ENCODE assay signal across 1 cellular context in the genomic region with DNA sequence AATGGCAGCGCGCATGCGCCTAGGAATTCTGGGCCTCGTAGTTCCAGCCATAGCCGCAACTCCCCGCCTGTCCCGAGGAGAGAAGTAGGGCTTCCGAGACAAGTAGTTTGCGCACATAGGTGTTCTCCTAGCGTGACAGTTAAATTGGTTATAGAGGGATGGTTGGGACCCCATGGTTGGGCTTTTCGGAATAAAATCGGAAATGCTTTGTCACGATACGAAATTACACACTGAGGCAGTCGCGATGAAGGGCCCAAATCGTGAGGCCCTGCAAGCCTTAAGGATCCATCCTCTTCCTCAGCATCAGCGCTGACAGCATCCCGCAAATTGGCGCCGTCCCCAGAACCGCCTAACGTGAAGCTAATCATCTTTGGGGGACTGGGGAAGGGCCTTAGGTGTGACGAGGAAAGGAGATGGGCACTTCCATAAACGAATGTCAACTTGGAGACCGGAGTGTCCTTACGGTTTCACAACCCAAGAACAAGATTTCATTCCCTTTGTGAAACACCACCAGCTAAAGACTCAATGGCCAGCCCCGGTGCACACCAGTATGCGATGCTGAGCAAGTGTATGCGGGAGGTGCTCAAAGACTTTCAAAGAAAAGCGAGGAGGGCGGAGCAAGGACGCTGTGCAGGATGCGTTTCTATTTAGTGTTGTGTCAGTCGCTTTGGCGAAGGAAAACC.
TF ChIP-seq lines count a peak whose summit lies in the region.

No MANE protein-coding gene starts in this region.

TF ChIP-seq in HepG2, 621 proteins besides CTCF, POLR2A, EP300 and RAD21 (continued from another document and continues in another):
- TF ChIP-seq ZNF607 (CRISPR knock-in tag; IDR thresholded peaks at IDR 0.05; ENCODE audit: borderline replicate concordance): 0 out of 2 replicates have a peak, but pooled peaks have one; percentile 28
- TF ChIP-seq SKI (IDR thresholded peaks at IDR 0.05; ENCODE audit: partially characterized antibody): no peak
- no peak for TF ChIP-seq ZSCAN30 (CRISPR knock-in tag; IDR thresholded peaks at IDR 0.05)
- TF ChIP-seq CREM (IDR thresholded peaks at IDR 0.05): peak; percentile 67; the same call in 1 of the 2 replicates
- no peak for TF ChIP-seq CREM (CRISPR knock-in tag; IDR thresholded peaks at IDR 0.05)
- TF ChIP-seq MAZ (IDR thresholded peaks at IDR 0.05; ENCODE audit: borderline replicate concordance, low read depth, low read length): no peak; the same call in 1 of the 2 replicates
- 0 out of 2 replicates have a peak, but pooled peaks have one; percentile 39 for TF ChIP-seq MAZ (CRISPR knock-in tag; IDR thresholded peaks at IDR 0.05; ENCODE audit: low read depth)
- TF ChIP-seq ZFP41 (CRISPR knock-in tag; IDR thresholded peaks at IDR 0.05; ENCODE audit: borderline replicate concordance): no peak
- no peak for TF ChIP-seq ZNF33B (CRISPR knock-in tag; IDR thresholded peaks at IDR 0.05)
- peak; percentile 78; the same call in 1 of the 2 replicates for TF ChIP-seq HCFC1 (IDR thresholded peaks at IDR 0.05; ENCODE audit: low read depth, low read length)
- TF ChIP-seq CREB1 (IDR thresholded peaks at IDR 0.05): no peak
- TF ChIP-seq CREB1 (CRISPR knock-in tag; IDR thresholded peaks at IDR 0.05): 0 out of 2 replicates have a peak, but pooled peaks have one; percentile 9
- TF ChIP-seq, protein P1, sequence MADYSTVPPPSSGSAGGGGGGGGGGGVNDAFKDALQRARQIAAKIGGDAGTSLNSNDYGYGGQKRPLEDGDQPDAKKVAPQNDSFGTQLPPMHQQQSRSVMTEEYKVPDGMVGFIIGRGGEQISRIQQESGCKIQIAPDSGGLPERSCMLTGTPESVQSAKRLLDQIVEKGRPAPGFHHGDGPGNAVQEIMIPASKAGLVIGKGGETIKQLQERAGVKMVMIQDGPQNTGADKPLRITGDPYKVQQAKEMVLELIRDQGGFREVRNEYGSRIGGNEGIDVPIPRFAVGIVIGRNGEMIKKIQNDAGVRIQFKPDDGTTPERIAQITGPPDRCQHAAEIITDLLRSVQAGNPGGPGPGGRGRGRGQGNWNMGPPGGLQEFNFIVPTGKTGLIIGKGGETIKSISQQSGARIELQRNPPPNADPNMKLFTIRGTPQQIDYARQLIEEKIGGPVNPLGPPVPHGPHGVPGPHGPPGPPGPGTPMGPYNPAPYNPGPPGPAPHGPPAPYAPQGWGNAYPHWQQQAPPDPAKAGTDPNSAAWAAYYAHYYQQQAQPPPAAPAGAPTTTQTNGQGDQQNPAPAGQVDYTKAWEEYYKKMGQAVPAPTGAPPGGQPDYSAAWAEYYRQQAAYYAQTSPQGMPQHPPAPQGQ (CRISPR knock-in tag; IDR thresholded peaks at IDR 0.05; ENCODE audit: borderline replicate concordance): no peak
- TF ChIP-seq SRY (CRISPR knock-in tag; IDR thresholded peaks at IDR 0.05): peak; percentile 69; the same call in 1 of the 2 replicates
- TF ChIP-seq ZNF124 (CRISPR knock-in tag; IDR thresholded peaks at IDR 0.05): 0 out of 2 replicates have a peak, but pooled peaks have one; percentile 19
- no peak for TF ChIP-seq ZNF543 (CRISPR knock-in tag; IDR thresholded peaks at IDR 0.05)
- no peak for TF ChIP-seq YEATS2 (CRISPR knock-in tag; IDR thresholded peaks at IDR 0.05; ENCODE audit: borderline replicate concordance)
- TF ChIP-seq ZBTB39 (CRISPR knock-in tag; IDR thresholded peaks at IDR 0.05): no peak
- no peak for TF ChIP-seq GZF1 (CRISPR knock-in tag; IDR thresholded peaks at IDR 0.05)
- no peak for TF ChIP-seq ZNF629 (CRISPR knock-in tag; conservative IDR thresholded peaks at IDR 0.05)
- peak; percentile 25; the same call in 1 of the 3 replicates for TF ChIP-seq MXI1 (IDR thresholded peaks at IDR 0.05; ENCODE audit: borderline replicate concordance, low read depth, low read length)
- no peak for TF ChIP-seq FOXA1 (IDR thresholded peaks at IDR 0.05)
- TF ChIP-seq FOXA1 (CRISPR knock-in tag; IDR thresholded peaks at IDR 0.05): no peak
- no peak for TF ChIP-seq TMF1 (CRISPR knock-in tag; IDR thresholded peaks at IDR 0.05; ENCODE audit: low read depth)
- TF ChIP-seq ZNF710 (CRISPR knock-in tag; IDR thresholded peaks at IDR 0.05; ENCODE audit: borderline replicate concordance): no peak
- TF ChIP-seq ZFP36 (IDR thresholded peaks at IDR 0.05; ENCODE audit: borderline replicate concordance, low read depth, low read length, partially characterized antibody): no peak
- TF ChIP-seq NRL (CRISPR knock-in tag; IDR thresholded peaks at IDR 0.05; ENCODE audit: borderline replicate concordance): 0 out of 2 replicates have a peak, but pooled peaks have one; percentile 62
- no peak for TF ChIP-seq CHD2 (IDR thresholded peaks at IDR 0.05; ENCODE audit: low read depth, low read length)
- peak; percentile 20; the same call in 1 of the 2 replicates for TF ChIP-seq ZNF331 (CRISPR knock-in tag; IDR thresholded peaks at IDR 0.05)
- TF ChIP-seq, protein P2, sequence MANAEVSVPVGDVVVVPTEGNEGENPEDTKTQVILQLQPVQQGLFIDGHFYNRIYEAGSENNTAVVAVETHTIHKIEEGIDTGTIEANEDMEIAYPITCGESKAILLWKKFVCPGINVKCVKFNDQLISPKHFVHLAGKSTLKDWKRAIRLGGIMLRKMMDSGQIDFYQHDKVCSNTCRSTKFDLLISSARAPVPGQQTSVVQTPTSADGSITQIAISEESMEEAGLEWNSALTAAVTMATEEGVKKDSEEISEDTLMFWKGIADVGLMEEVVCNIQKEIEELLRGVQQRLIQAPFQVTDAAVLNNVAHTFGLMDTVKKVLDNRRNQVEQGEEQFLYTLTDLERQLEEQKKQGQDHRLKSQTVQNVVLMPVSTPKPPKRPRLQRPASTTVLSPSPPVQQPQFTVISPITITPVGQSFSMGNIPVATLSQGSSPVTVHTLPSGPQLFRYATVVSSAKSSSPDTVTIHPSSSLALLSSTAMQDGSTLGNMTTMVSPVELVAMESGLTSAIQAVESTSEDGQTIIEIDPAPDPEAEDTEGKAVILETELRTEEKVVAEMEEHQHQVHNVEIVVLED (CRISPR knock-in tag; IDR thresholded peaks at IDR 0.05; ENCODE audit: borderline replicate concordance): peak; percentile 57; the same call in 1 of the 2 replicates
- no peak for TF ChIP-seq ZNF646 (CRISPR knock-in tag; IDR thresholded peaks at IDR 0.05)
- no peak for TF ChIP-seq BCL6 (CRISPR knock-in tag; IDR thresholded peaks at IDR 0.05)
- TF ChIP-seq, protein P3, sequence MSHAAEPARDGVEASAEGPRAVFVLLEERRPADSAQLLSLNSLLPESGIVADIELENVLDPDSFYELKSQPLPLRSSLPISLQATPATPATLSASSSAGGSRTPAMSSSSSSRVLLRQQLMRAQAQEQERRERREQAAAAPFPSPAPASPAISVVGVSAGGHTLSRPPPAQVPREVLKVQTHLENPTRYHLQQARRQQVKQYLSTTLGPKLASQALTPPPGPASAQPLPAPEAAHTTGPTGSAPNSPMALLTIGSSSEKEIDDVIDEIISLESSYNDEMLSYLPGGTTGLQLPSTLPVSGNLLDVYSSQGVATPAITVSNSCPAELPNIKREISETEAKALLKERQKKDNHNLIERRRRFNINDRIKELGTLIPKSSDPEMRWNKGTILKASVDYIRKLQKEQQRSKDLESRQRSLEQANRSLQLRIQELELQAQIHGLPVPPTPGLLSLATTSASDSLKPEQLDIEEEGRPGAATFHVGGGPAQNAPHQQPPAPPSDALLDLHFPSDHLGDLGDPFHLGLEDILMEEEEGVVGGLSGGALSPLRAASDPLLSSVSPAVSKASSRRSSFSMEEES (CRISPR knock-in tag; IDR thresholded peaks at IDR 0.05): no peak
- TF ChIP-seq ZNF44 (CRISPR knock-in tag; IDR thresholded peaks at IDR 0.05): 0 out of 2 replicates have a peak, but pooled peaks have one; percentile 35
- no peak for TF ChIP-seq MBNL3 (CRISPR knock-in tag; conservative IDR thresholded peaks at IDR 0.05)
- TF ChIP-seq PCBP1 (IDR thresholded peaks at IDR 0.05; ENCODE audit: borderline replicate concordance, low read depth, low read length): no peak
- no peak for TF ChIP-seq ZNF790 (CRISPR knock-in tag; IDR thresholded peaks at IDR 0.05; ENCODE audit: borderline replicate concordance)
- TF ChIP-seq ZNF343 (CRISPR knock-in tag; IDR thresholded peaks at IDR 0.05): no peak
- TF ChIP-seq ZNF549 (CRISPR knock-in tag; IDR thresholded peaks at IDR 0.05): no peak
- TF ChIP-seq DNMT3B (CRISPR knock-in tag; conservative IDR thresholded peaks at IDR 0.05): 0 out of 2 replicates have a peak, but pooled peaks have one; percentile 85
- no peak for TF ChIP-seq TSC22D2 (CRISPR knock-in tag; IDR thresholded peaks at IDR 0.05; ENCODE audit: borderline replicate concordance)
- TF ChIP-seq KMT2A (CRISPR knock-in tag; IDR thresholded peaks at IDR 0.05): peak; percentile 5; the same call in 1 of the 2 replicates
